20 cellular contexts compared by ENCODE assay signal in genomic region chr9:71250626-71251025, GRCh38.
"Had no signal": no experiment of that assay in that cellular context is flagged by ENCODE, and none has a peak within 500 bp of the region (broad histone marks: within the 10 kb centered on the region; RNA-seq: fewer than 3 reads in every experiment).

No MANE protein-coding gene starts in this region.

- H3K9me3 ChIP-seq: esophagus squamous epithelium, tibial artery, uterus had no signal

- H3K9me3 Mint-ChIP-seq: activated naive CD4-positive, alpha-beta T cell treated with anti-CD3 and anti-CD28 coated beads, Interleukin-2, amount 50 U/mL, for 24 hours; dendritic cell treated with granulocyte-macrophage colony-stimulating factor and Interleukin-4, amounts not matched to agents 40 ng/mL and 50 ng/mL, for 4 days; T-helper 1 cell treated with Interleukin-12 subunit alpha and Interleukin-12 subunit beta and Interleukin-4 antibody, amounts not matched to agents 30 μg/mL and 1 μg/mL, for 36 hours had no signal

- H3K36me3 ChIP-seq: esophagus squamous epithelium, tibial artery, uterus had no signal

- H3K4me3 ChIP-seq: esophagus squamous epithelium, tibial artery, uterus had no signal

- H3K27ac Mint-ChIP-seq: activated naive CD4-positive, alpha-beta T cell treated with anti-CD3 and anti-CD28 coated beads, Interleukin-2, amount 50 U/mL, for 24 hours; dendritic cell treated with granulocyte-macrophage colony-stimulating factor and Interleukin-4, amounts not matched to agents 40 ng/mL and 50 ng/mL, for 4 days; naive thymus-derived CD8-positive, alpha-beta T cell; T-helper 1 cell treated with Interleukin-12 subunit alpha and Interleukin-12 subunit beta and Interleukin-4 antibody, amounts not matched to agents 30 μg/mL and 1 μg/mL, for 36 hours had no signal

- H3K4me3 Mint-ChIP-seq: activated naive CD4-positive, alpha-beta T cell treated with anti-CD3 and anti-CD28 coated beads, Interleukin-2, amount 50 U/mL, for 24 hours; dendritic cell treated with granulocyte-macrophage colony-stimulating factor and Interleukin-4, amounts not matched to agents 40 ng/mL and 50 ng/mL, for 4 days; naive thymus-derived CD8-positive, alpha-beta T cell; T-helper 1 cell treated with Interleukin-12 subunit alpha and Interleukin-12 subunit beta and Interleukin-4 antibody, amounts not matched to agents 30 μg/mL and 1 μg/mL, for 36 hours had no signal

- H3K27ac ChIP-seq: esophagus squamous epithelium, tibial artery, uterus had no signal

- H3K4me1 ChIP-seq: esophagus squamous epithelium, tibial artery, uterus had no signal

- DNase-seq: activated CD4-positive, alpha-beta T cell treated with anti-CD3 and anti-CD28 coated beads, Interleukin-2, amount 50 U/mL, for 1 hour; activated CD8-positive, alpha-beta memory T cell treated with anti-CD3 and anti-CD28 coated beads, Interleukin-2, amount 50 U/mL, for 4 hours; activated effector memory CD4-positive, alpha-beta T cell treated with anti-CD3 and anti-CD28 coated beads, Interleukin-2, amount 50 U/mL, for 16 hours; activated T-cell treated with anti-CD3 and anti-CD28 coated beads, Interleukin-2, amount 50 U/mL, for 48 hours; effector memory CD4-positive, alpha-beta T cell; esophagus squamous epithelium; mesenchymal stem cell; naive thymus-derived CD8-positive, alpha-beta T cell; nucleus accumbens; posterior cingulate gyrus; retina; stimulated activated CD4-positive, alpha-beta T cell treated with anti-CD3 and anti-CD28 coated beads, Interleukin-12 subunit alpha, Interleukin-12 subunit beta, amount 100 ng/mL, for 4 hours; stimulated activated CD4-positive, alpha-beta T cell treated with anti-CD3 and anti-CD28 coated beads, Interleukin-1b, Interleukin-23, amount 100 ng/mL, for 48 hours; stimulated activated naive CD4-positive, alpha-beta T cell treated with Interleukin-2 at 50 U/mL for 16 hours; substantia nigra; tibial artery; uterus had no signal

- H3K4me1 Mint-ChIP-seq: activated naive CD4-positive, alpha-beta T cell treated with anti-CD3 and anti-CD28 coated beads, Interleukin-2, amount 50 U/mL, for 24 hours had no signal

- H3K36me3 Mint-ChIP-seq: activated naive CD4-positive, alpha-beta T cell treated with anti-CD3 and anti-CD28 coated beads, Interleukin-2, amount 50 U/mL, for 24 hours; naive thymus-derived CD8-positive, alpha-beta T cell had no signal

- H3K27me3 ChIP-seq: tibial artery, uterus had no signal
